Comparison of ENCODE assay signal across 1 cellular context in genomic region chr7:112086496-112087254, GRCh38.
TF ChIP-seq lines count a peak whose summit lies in the region.

No MANE protein-coding gene starts in this region.

TF ChIP-seq in HepG2, 621 proteins besides CTCF, POLR2A, EP300 and RAD21 (continued from another document and continues in another):
- TF ChIP-seq BCLAF1 (IDR thresholded peaks at IDR 0.05) (no peak), JUNB (CRISPR knock-in tag; IDR thresholded peaks at IDR 0.05; ENCODE audit: borderline replicate concordance) (no peak), ETS1 (CRISPR knock-in tag; IDR thresholded peaks at IDR 0.05) (no peak), ZNF382 (CRISPR knock-in tag; IDR thresholded peaks at IDR 0.05; ENCODE audit: borderline replicate concordance) (no peak), TBX3 (IDR thresholded peaks at IDR 0.05; ENCODE audit: borderline replicate concordance) (no peak), FIP1L1 (IDR thresholded peaks at IDR 0.05; ENCODE audit: borderline replicate concordance, insufficient read depth, low read depth, low read length) (no peak), ZNF33A (CRISPR knock-in tag; IDR thresholded peaks at IDR 0.05; ENCODE audit: borderline replicate concordance) (no peak), ZNF276 (CRISPR knock-in tag; IDR thresholded peaks at IDR 0.05; ENCODE audit: low read depth) (no peak), FOXC1 (CRISPR knock-in tag; IDR thresholded peaks at IDR 0.05; ENCODE audit: borderline replicate concordance) (no peak), MXI1 (IDR thresholded peaks at IDR 0.05; ENCODE audit: borderline replicate concordance, low read depth, low read length) (peak; percentile 60; the same call in 1 of the 3 replicates), CENPX (CRISPR knock-in tag; IDR thresholded peaks at IDR 0.05) (no peak), EHMT2 (IDR thresholded peaks at IDR 0.05; ENCODE audit: borderline replicate concordance, low read depth, low read length) (no peak), AHDC1 (CRISPR knock-in tag; IDR thresholded peaks at IDR 0.05; ENCODE audit: borderline replicate concordance) (peak; percentile 83; the same call in 1 of the 2 replicates), ONECUT2 (CRISPR knock-in tag; IDR thresholded peaks at IDR 0.05) (no peak), CREBL2 (CRISPR knock-in tag; IDR thresholded peaks at IDR 0.05; ENCODE audit: borderline replicate concordance) (no peak), ETV6 (CRISPR knock-in tag; conservative IDR thresholded peaks at IDR 0.05) (no peak), JUND (CRISPR knock-in tag; IDR thresholded peaks at IDR 0.05) (no peak), KLF15 (CRISPR knock-in tag; IDR thresholded peaks at IDR 0.05; ENCODE audit: borderline replicate concordance) (no peak), ARNTL (CRISPR knock-in tag; IDR thresholded peaks at IDR 0.05) (peak; percentile 31; the same call in 1 of the 2 replicates), SETDB1 (CRISPR knock-in tag; IDR thresholded peaks at IDR 0.05; ENCODE audit: borderline replicate concordance) (no peak), REL (CRISPR knock-in tag; conservative IDR thresholded peaks at IDR 0.05) (no peak), MED1 (CRISPR knock-in tag; IDR thresholded peaks at IDR 0.05) (peak; percentile 79), RNF219 (CRISPR knock-in tag; IDR thresholded peaks at IDR 0.05) (no peak), HMG20A (CRISPR knock-in tag; IDR thresholded peaks at IDR 0.05; ENCODE audit: borderline replicate concordance) (peak; percentile 79; the same call in 1 of the 2 replicates), NONO (IDR thresholded peaks at IDR 0.05) (no peak), NONO (CRISPR knock-in tag; conservative IDR thresholded peaks at IDR 0.05) (peak; percentile 55; the same call in 1 of the 2 replicates), ZIK1 (CRISPR knock-in tag; IDR thresholded peaks at IDR 0.05; ENCODE audit: borderline replicate concordance, low read depth) (peak; percentile 73; the same call in 1 of the 2 replicates), ZNF136 (CRISPR knock-in tag; IDR thresholded peaks at IDR 0.05; ENCODE audit: low read depth) (no peak), ZNF431 (CRISPR knock-in tag; IDR thresholded peaks at IDR 0.05; ENCODE audit: borderline replicate concordance, low read depth) (no peak), ZNF605 (CRISPR knock-in tag; IDR thresholded peaks at IDR 0.05) (no peak), CENPBD1 (CRISPR knock-in tag; IDR thresholded peaks at IDR 0.05; ENCODE audit: borderline replicate concordance, low read depth) (no peak), KAT7 (CRISPR knock-in tag; IDR thresholded peaks at IDR 0.05; ENCODE audit: borderline replicate concordance) (no peak), ZKSCAN1 (IDR thresholded peaks at IDR 0.05; ENCODE audit: low read length) (no peak), SNAPC5 (CRISPR knock-in tag; IDR thresholded peaks at IDR 0.05; ENCODE audit: borderline replicate concordance) (no peak), CREM (IDR thresholded peaks at IDR 0.05) (peak; percentile 68; the same call in 1 of the 2 replicates), CREM (CRISPR knock-in tag; IDR thresholded peaks at IDR 0.05) (no peak), ZNF354B (CRISPR knock-in tag; IDR thresholded peaks at IDR 0.05) (no peak), NCOR1 (IDR thresholded peaks at IDR 0.05; ENCODE audit: borderline replicate concordance, low read length) (no peak), FOSL2 (CRISPR knock-in tag; IDR thresholded peaks at IDR 0.05) (peak; percentile 69), ZNF333 (CRISPR knock-in tag; IDR thresholded peaks at IDR 0.05; ENCODE audit: borderline replicate concordance) (no peak), GZF1 (CRISPR knock-in tag; IDR thresholded peaks at IDR 0.05) (no peak), ZNF512 (CRISPR knock-in tag; IDR thresholded peaks at IDR 0.05) (no peak), ZNF567 (CRISPR knock-in tag; IDR thresholded peaks at IDR 0.05; ENCODE audit: borderline replicate concordance) (no peak), TCF7L2 (IDR thresholded peaks at IDR 0.05; ENCODE audit: low read depth, low read length) (no peak), ZKSCAN5 (CRISPR knock-in tag; IDR thresholded peaks at IDR 0.05) (no peak), KDM5B (CRISPR knock-in tag; IDR thresholded peaks at IDR 0.05; ENCODE audit: borderline replicate concordance) (no peak), MZF1 (CRISPR knock-in tag; IDR thresholded peaks at IDR 0.05; ENCODE audit: borderline replicate concordance) (no peak), PCBP2 (optimal IDR thresholded peaks at IDR 0.05; ENCODE audit: low read depth, low read length, poor library complexity, severe bottlenecking) (no peak), ATF5 (CRISPR knock-in tag; IDR thresholded peaks at IDR 0.05; ENCODE audit: low read depth) (no peak), ZBTB37 (CRISPR knock-in tag; IDR thresholded peaks at IDR 0.05) (peak; percentile 88)
